9 cellular contexts compared by ENCODE assay signal in the genomic region with DNA sequence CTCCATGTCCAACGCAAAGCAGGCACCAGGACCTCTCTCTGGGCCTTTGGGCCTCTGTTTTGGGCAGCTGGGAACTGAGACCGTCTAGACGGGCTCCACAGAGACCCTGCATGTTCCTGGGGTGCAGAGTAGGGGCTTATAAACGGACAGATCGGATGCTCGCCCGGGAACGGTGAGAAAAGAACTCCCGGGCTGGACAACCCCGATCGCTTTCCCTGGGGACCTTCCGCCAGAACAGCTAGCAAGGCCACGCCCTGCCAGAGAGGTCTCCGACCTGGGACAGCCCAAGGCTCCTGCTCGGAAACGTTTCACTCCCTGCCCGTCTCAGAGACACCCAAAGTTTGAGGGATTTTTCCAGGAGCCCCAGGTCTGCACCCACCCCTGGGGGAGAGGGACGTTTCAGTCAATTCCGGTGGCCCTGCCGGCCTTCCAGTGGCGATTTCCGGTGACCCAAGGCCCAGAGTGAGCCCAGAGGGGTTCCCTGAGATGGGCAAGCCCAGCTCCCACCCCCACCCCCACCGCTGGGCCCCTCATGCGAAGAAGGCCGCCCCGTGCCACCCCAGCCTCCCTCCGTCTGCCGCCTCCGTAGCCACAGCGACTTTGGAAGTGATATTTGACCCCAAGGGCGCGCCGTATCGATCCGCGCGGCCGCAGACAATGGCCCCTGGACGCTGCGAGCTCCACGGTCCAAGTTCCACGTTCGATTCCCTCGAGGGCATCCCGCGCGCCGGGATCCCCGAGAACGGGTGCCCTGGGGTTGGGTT. TPM values are rescaled to one million over a fixed set of nuclear protein-coding genes. Genes with fewer than 3 reads are reported as not detected.
DNase-seq lines count a peak whose midpoint lies in the region; ATAC-seq and TF ChIP-seq lines count a peak whose summit lies in the region.
"Had no signal": no experiment of that assay in that cellular context is flagged by ENCODE, and none has a peak within 500 bp of the region (broad histone marks: within the 10 kb centered on the region; RNA-seq: fewer than 3 reads in every experiment).

No MANE protein-coding gene starts in this region.

- no peaks in the 10 kb centered on the region for H3K27me3 ChIP-seq in CD8-positive, alpha-beta memory T cell (ENCODE audit: insufficient read depth, low read length, poor library complexity, severe bottlenecking)
- H3K27me3 ChIP-seq in Loucy (ENCODE audit: insufficient read depth, low read length, poor library complexity, severe bottlenecking) (no peaks in the 10 kb centered on the region), right lobe of liver (no peaks in the 10 kb centered on the region), tibial nerve (no peaks in the 10 kb centered on the region)

- WGBS in right lobe of liver (ENCODE audit: insufficient coverage, low coverage, low lambda C conversion rate, missing lambda C conversion rate): 3% methylated on average over 24 of the region's 50 CpGs
- 11 to 12% methylated on average over 21 to 43 of the region's 50 CpGs for WGBS in tibial nerve, 2 donors

- H3K9ac ChIP-seq in Loucy (ENCODE audit: low read depth, low read length, poor library complexity, severe bottlenecking): peak overlapping the region; percentile 65

- H3K27ac ChIP-seq in CD8-positive, alpha-beta memory T cell (ENCODE audit: low read depth, low read length): peak overlapping the region; percentile 70
- H3K27ac ChIP-seq in right lobe of liver (peak overlapping the region; percentile 37 to 83 (median 81)), tibial nerve (peak overlapping the region; percentile 43 to 87 (median 84))

- DNase-seq in CD8-positive, alpha-beta memory T cell: no peak
- DNase-seq in cerebellar cortex (ENCODE audit: low spot score): peak; percentile 54
- peak; percentile 70 to 87 (median 85) for DNase-seq in right lobe of liver
- DNase-seq in tibial nerve (ENCODE audit: low spot score in 2 of 2): peak; percentile 58 to 59
- no peak for DNase-seq in activated gamma-delta T cell (lab: John Stamatoyannopoulos, UW)
- DNase-seq in NOMO-1 treated with dmso at 0.1 percent for 144 hours (lab: John Stamatoyannopoulos, UW; ENCODE audit: unreplicated experiment): no peak

- H3K4me3 ChIP-seq in CD8-positive, alpha-beta memory T cell (ENCODE audit: low read length): no peak overlapping the region
- H3K4me3 ChIP-seq in Loucy (ENCODE audit: low read length, poor library complexity, severe bottlenecking) (peak overlapping the region; percentile 74), right lobe of liver (peak overlapping the region; percentile 83 to 97 (median 96)), tibial nerve (peak overlapping the region; percentile 66 to 86 (median 72))

- H3K9me3 ChIP-seq in CD8-positive, alpha-beta memory T cell (ENCODE audit: low read length): no peaks in the 10 kb centered on the region
- H3K9me3 ChIP-seq in Loucy (ENCODE audit: insufficient read depth, low read depth, low read length): no peaks in the 10 kb centered on the region
- no peaks in the 10 kb centered on the region for H3K9me3 ChIP-seq in right lobe of liver
- H3K9me3 ChIP-seq in tibial nerve: no peaks in the 10 kb centered on the region

- no peak for TF ChIP-seq CTCF in Loucy (conservative IDR thresholded peaks at IDR 0.05; ENCODE audit: low read length)
- no peak for TF ChIP-seq CTCF in right lobe of liver (IDR thresholded peaks at IDR 0.05)
- TF ChIP-seq CTCF in tibial nerve (IDR thresholded peaks at IDR 0.05): no peak

- peak overlapping the region; percentile 32 to 70 (median 53) for H3K4me3 Mint-ChIP-seq in CD8-positive, alpha-beta memory T cell

- H3K27me3 Mint-ChIP-seq in CD8-positive, alpha-beta memory T cell: peaks cover 3 to 8% of the 10 kb centered on the region in 2 donors

- H3K36me3 ChIP-seq in CD8-positive, alpha-beta memory T cell (ENCODE audit: insufficient read depth, low read length): no peaks in the 10 kb centered on the region
- no peaks in the 10 kb centered on the region for H3K36me3 ChIP-seq in Loucy (ENCODE audit: insufficient read depth, low read length)
- H3K36me3 ChIP-seq in right lobe of liver: no peaks in the 10 kb centered on the region
- peaks cover 0 to 17% (median 0%) of the 10 kb centered on the region in 3 donors for H3K36me3 ChIP-seq in tibial nerve

- POLR2A ChIA-PET in CD8-positive, alpha-beta memory T cell (lab: Charles Lee): interaction anchor here (0.7 kb wide), 1 partner anchor 142 kb away, joined by 3 read pairs; no protein-coding TSS in a partner anchor

- H3K36me3 Mint-ChIP-seq in CD8-positive, alpha-beta memory T cell: no peaks in the 10 kb centered on the region

- ATAC-seq in right lobe of liver: peak; percentile 28 to 54 (median 38)
- ATAC-seq in HG02852 (IDR thresholded peaks at IDR 0.05; ENCODE audit: unreplicated experiment): no peak

- intact Hi-C loops in right lobe of liver (cut with DNase I): no loop called here

- H3K27ac Mint-ChIP-seq in CD8-positive, alpha-beta memory T cell: peak overlapping the region in 2 of 8 donors; percentile 14 to 29

- CTCF ChIA-PET in CD8-positive, alpha-beta memory T cell (lab: Charles Lee): interaction anchor here (0.5 to 1.8 kb wide), 2 partner anchors 8 to 10 kb away, joined by 4 to 6 read pairs; no protein-coding TSS in a partner anchor

- H3K4me1 Mint-ChIP-seq in CD8-positive, alpha-beta memory T cell: peaks cover 3 to 12% (median 4%) of the 10 kb centered on the region in 3 donors

- peaks cover 52% of the 10 kb centered on the region for H3K79me2 ChIP-seq in Loucy (ENCODE audit: insufficient read depth, low read length)

- H3K9me3 Mint-ChIP-seq in CD8-positive, alpha-beta memory T cell: no peaks in the 10 kb centered on the region

- no peak for TF ChIP-seq EP300 in tibial nerve (IDR thresholded peaks at IDR 0.05)

- no peaks in the 10 kb centered on the region for H3F3A ChIP-seq in Loucy (ENCODE audit: low read depth)

- H4K20me1 ChIP-seq in Loucy (ENCODE audit: insufficient read depth, low read length, poor library complexity, severe bottlenecking): peaks cover 26% of the 10 kb centered on the region

- no peak for TF ChIP-seq POLR2A in right lobe of liver (IDR thresholded peaks at IDR 0.05)
- no peak for TF ChIP-seq POLR2A in tibial nerve (IDR thresholded peaks at IDR 0.05)

- H3K9me2 ChIP-seq in Loucy (replicated peaks; ENCODE audit: low read depth, low read length): no peaks in the 10 kb centered on the region

- H2AFZ ChIP-seq in Loucy (ENCODE audit: low read length): no peak overlapping the region

- peaks cover 8% of the 10 kb centered on the region for H3K4me1 ChIP-seq in CD8-positive, alpha-beta memory T cell (ENCODE audit: insufficient read depth, low read length)
- H3K4me1 ChIP-seq in Loucy (ENCODE audit: insufficient read depth, low read length, poor library complexity, severe bottlenecking): peaks cover 41% of the 10 kb centered on the region
- H3K4me1 ChIP-seq in right lobe of liver: peaks cover 0 to 57% (median 25%) of the 10 kb centered on the region in 4 donors
- H3K4me1 ChIP-seq in tibial nerve: peaks cover 0 to 62% (median 37%) of the 10 kb centered on the region in 4 donors

- H3K4me2 ChIP-seq in Loucy (ENCODE audit: low read depth, low read length, poor library complexity, severe bottlenecking): peak overlapping the region; percentile 86

RNA-seq across cellular contexts. Expression of gene NR2F6, which starts 1.7 kb away (rescaled TPM):
- 1 to 10 TPM; 7.4 to 7.8 TPM for total RNA-seq in CD8-positive, alpha-beta memory T cell
- 0.94 TPM for polyA plus RNA-seq in CD8-positive, alpha-beta memory T cell
- total RNA-seq in right lobe of liver: 100 to 1,000 TPM in 1 of 6 experiments, 10 to 100 TPM in 5; 48.5 to 105 (median 80.9) TPM
- total RNA-seq in tibial nerve: 10 to 100 TPM; 30.0 to 46.0 (median 39.5) TPM

RNA-seq across cellular contexts. Expression of gene OCEL1, which starts 18.0 kb away (rescaled TPM):
- 10 to 100 TPM; 15.0 to 16.8 TPM for total RNA-seq in CD8-positive, alpha-beta memory T cell
- 35.5 TPM for polyA plus RNA-seq in CD8-positive, alpha-beta memory T cell
- 10 to 100 TPM; 17.8 to 64.2 (median 31.2) TPM for total RNA-seq in right lobe of liver
- total RNA-seq in tibial nerve: 10 to 100 TPM in 1 of 4 donors, 1 to 10 TPM in 3; 3.3 to 30.0 (median 5.8) TPM

RNA-seq across cellular contexts. Expression of gene USHBP1, which starts 20.5 kb away (rescaled TPM):
- under 1 TPM; 0.07 to 0.27 TPM for total RNA-seq in CD8-positive, alpha-beta memory T cell
- not detected for polyA plus RNA-seq in CD8-positive, alpha-beta memory T cell
- total RNA-seq in right lobe of liver (1 to 10 TPM in 5 of 6 experiments, under 1 TPM in 1; 0.81 to 3.6 (median 1.7) TPM), tibial nerve (10 to 100 TPM in 2 of 4 donors, 1 to 10 TPM in 2; 3.1 to 29.4 (median 17.5) TPM)
- total RNA-seq: NCI-H460 had no signal

RNA-seq across cellular contexts. Expression of gene BABAM1, which starts 23.2 kb away (rescaled TPM):
- total RNA-seq in CD8-positive, alpha-beta memory T cell: 100 to 1,000 TPM; 124 to 132 TPM
- 114 TPM for polyA plus RNA-seq in CD8-positive, alpha-beta memory T cell
- 10 to 100 TPM; 29.2 to 51.3 (median 37.9) TPM for total RNA-seq in right lobe of liver
- 10 to 100 TPM; 60.0 to 72.0 (median 67.0) TPM for total RNA-seq in tibial nerve

RNA-seq across cellular contexts. Expression of gene USE1, which starts 28.9 kb away (rescaled TPM):
- total RNA-seq in CD8-positive, alpha-beta memory T cell: 10 to 100 TPM; 31.9 to 35.4 TPM
- polyA plus RNA-seq in CD8-positive, alpha-beta memory T cell: 33.6 TPM
- total RNA-seq in right lobe of liver: 10 to 100 TPM; 13.5 to 20.3 (median 18.6) TPM
- total RNA-seq in tibial nerve: 10 to 100 TPM; 17.4 to 50.0 (median 28.0) TPM

Comparison
In these comparisons a context has a peak if more than half of its experiments do, and no peak if none do; other contexts are left out.
1. DNase-seq: peak in cerebellar cortex (single experiment), right lobe of liver (3 of 3) and tibial nerve (2 of 2); none in CD8-positive, alpha-beta memory T cell (0 of 5), activated gamma-delta T cell (single experiment) and NOMO-1 treated with dmso at 0.1 percent for 144 hours (single experiment).
2. Peak in every context shown above with its lines, with median percentiles within 50 percentile points of each other: H3K27ac ChIP-seq.